ENCODE assay signal across 13 cellular contexts in genomic region chr10:61757525-61758397, GRCh38.
DNase-seq lines count a peak whose midpoint lies in the region; ATAC-seq, FAIRE-seq and TF ChIP-seq lines count a peak whose summit lies in the region.
"Had no signal": no experiment of that assay in that cellular context is flagged by ENCODE, and none has a peak within 500 bp of the region (broad histone marks: within the 10 kb centered on the region; RNA-seq: fewer than 3 reads in every experiment).

No MANE protein-coding gene starts in this region.

- H3K9me3 Mint-ChIP-seq in MCF 10A (ENCODE audit: unreplicated experiment) (no peaks in the 10 kb centered on the region), CD14-positive monocyte (peaks cover 0 to 2% (median 0%) of the 10 kb centered on the region in 7 donors)
- H3K9me3 Mint-ChIP-seq: neural progenitor cell; T-helper 1 cell treated with Interleukin-12 subunit alpha and Interleukin-12 subunit beta and Interleukin-4 antibody, amounts not matched to agents 30 μg/mL and 1 μg/mL, for 36 hours had no signal

- no peaks in the 10 kb centered on the region for H3K9me3 ChIP-seq in A549
- H3K9me3 ChIP-seq in esophagus muscularis mucosa, result no peaks in the 10 kb centered on the region
- H3K9me3 ChIP-seq in esophagus squamous epithelium, result no peaks in the 10 kb centered on the region

- TF ChIP-seq CTCF in A549 (IDR thresholded peaks at IDR 0.05) (no peak), MCF 10A (IDR thresholded peaks at IDR 0.05; ENCODE audit: unreplicated experiment) (no peak), CD14-positive monocyte (IDR thresholded peaks at IDR 0.05) (no peak), esophagus muscularis mucosa (IDR thresholded peaks at IDR 0.05) (no peak), esophagus squamous epithelium (IDR thresholded peaks at IDR 0.05) (no peak)

- H3K27ac Mint-ChIP-seq in MCF 10A (ENCODE audit: low read depth, unreplicated experiment) (peak overlapping the region; percentile 7), CD14-positive monocyte (peak overlapping the region in 1 of 7 donors; percentile 0)
- H3K27ac Mint-ChIP-seq: neural progenitor cell; T-helper 1 cell treated with Interleukin-12 subunit alpha and Interleukin-12 subunit beta and Interleukin-4 antibody, amounts not matched to agents 30 μg/mL and 1 μg/mL, for 36 hours had no signal

- FAIRE-seq in A549 (lab: Jason Lieb, UNC), result no peak

- H3K4me3 ChIP-seq in A549 (no peak overlapping the region), esophagus muscularis mucosa (no peak overlapping the region), esophagus squamous epithelium (no peak overlapping the region)
- H3K4me3 ChIP-seq in Jurkat, Clone E6-1 (ENCODE audit: low read length), result peak overlapping the region; percentile 17
- H3K4me3 ChIP-seq: neural progenitor cell had no signal

- TF ChIP-seq POLR2A in A549 (IDR thresholded peaks at IDR 0.05; ENCODE audit: low read length) (no peak), esophagus muscularis mucosa (IDR thresholded peaks at IDR 0.05; ENCODE audit: low read depth) (no peak), esophagus squamous epithelium (IDR thresholded peaks at IDR 0.05) (no peak)

- H3K4me3 Mint-ChIP-seq in MCF 10A (ENCODE audit: unreplicated experiment) (no peak overlapping the region), CD14-positive monocyte (no peak overlapping the region)
- H3K4me3 Mint-ChIP-seq: neural progenitor cell; T-helper 1 cell treated with Interleukin-12 subunit alpha and Interleukin-12 subunit beta and Interleukin-4 antibody, amounts not matched to agents 30 μg/mL and 1 μg/mL, for 36 hours had no signal

- 71% methylated on average over 2 of the region's 2 CpGs for WGBS in A549 (ENCODE audit: missing lambda C conversion rate)
- 80% methylated on average over 2 of the region's 2 CpGs for WGBS in esophagus muscularis mucosa
- WGBS in esophagus squamous epithelium, 2 donors, result 80% methylated on average over 2 of the region's 2 CpGs

- DNase-seq in A549 (ENCODE audit: low read depth in 1 of 2, low spot score in 1 of 2) (peak in 1 of 2 experiments; percentile 49), MCF 10A (ENCODE audit: unreplicated experiment) (peak; percentile 63), kidney glomerular epithelial cell (lab: John Stamatoyannopoulos, UW) (peak; percentile 65), CD14-positive monocyte (ENCODE audit: low spot score) (no peak), esophagus muscularis mucosa (ENCODE audit: extremely low spot score) (no peak), esophagus squamous epithelium (lab: John Stamatoyannopoulos, UW) (no peak)
- DNase-seq in Jurkat, Clone E6-1 (ENCODE audit: low read depth, low spot score), result no peak
- no peak for DNase-seq in activated CD4-positive, alpha-beta T cell treated with anti-CD3 and anti-CD28 coated beads, Interleukin-2, amount 50 U/mL, for 4 hours
- DNase-seq: activated T-cell treated with anti-CD3 and anti-CD28 coated beads for 4 hours, cerebellar nuclear complex, NCI-H524 treated with DMSO at 0.1 percent for 48 hours had no signal

- intact Hi-C loops in MCF 10A (cut with micrococcal nuclease) (loop anchor here (10.0 kb wide), 1 partner anchor 277 kb away; no protein-coding TSS in a partner anchor), CD14-positive monocyte (cut with micrococcal nuclease) (no loop called here), esophagus muscularis mucosa (cut with DNase I) (no loop called here), esophagus squamous epithelium (cut with DNase I) (loop anchor here (10.0 kb wide), 1 partner anchor 487 kb away; no protein-coding TSS in a partner anchor)

- TF ChIP-seq EP300 in A549 (IDR thresholded peaks at IDR 0.05) (no peak), esophagus muscularis mucosa (IDR thresholded peaks at IDR 0.05) (no peak)

- H3K27ac ChIP-seq in A549, result 0 out of 6 replicates have a peak overlapping the region, but pooled peaks of 1 of the 2 experiments have one; percentile 2
- H3K27ac ChIP-seq in esophagus muscularis mucosa (replicated peaks in 1 of 4), result no peak overlapping the region
- no peak overlapping the region for H3K27ac ChIP-seq in esophagus squamous epithelium
- H3K27ac ChIP-seq: neural progenitor cell had no signal

- no peak for TF ChIP-seq RAD21 in A549 (conservative IDR thresholded peaks at IDR 0.05 in 1 of 2, IDR thresholded peaks at IDR 0.05 in 1 of 2)

- BruUV-seq in MCF 10A (replicated peaks; lab: Mats Ljungman, UMichigan), result no TSS peak

- peaks cover 34% of the 10 kb centered on the region for H3K4me1 Mint-ChIP-seq in MCF 10A (ENCODE audit: insufficient read depth, unreplicated experiment)
- H3K4me1 Mint-ChIP-seq in CD14-positive monocyte, result no peaks in the 10 kb centered on the region
- H3K4me1 Mint-ChIP-seq: neural progenitor cell had no signal

- H3K36me3 Mint-ChIP-seq in MCF 10A (ENCODE audit: insufficient read depth, unreplicated experiment), result no peaks in the 10 kb centered on the region
- H3K36me3 Mint-ChIP-seq in CD14-positive monocyte, result no peaks in the 10 kb centered on the region
- H3K36me3 Mint-ChIP-seq: neural progenitor cell had no signal

- H3K27me3 Mint-ChIP-seq in MCF 10A (ENCODE audit: insufficient read depth, unreplicated experiment) (no peaks in the 10 kb centered on the region), CD14-positive monocyte (ENCODE audit: low read depth in 3 of 3) (no peaks in the 10 kb centered on the region)

- POLR2A ChIA-PET in A549 (lab: Yijun Ruan, JAX) (no interaction called here), MCF 10A (lab: Yijun Ruan, JAX) (no interaction called here)

- ATAC-seq in A549, result no peak

- no peaks in the 10 kb centered on the region for H3K36me3 ChIP-seq in esophagus muscularis mucosa
- no peaks in the 10 kb centered on the region for H3K36me3 ChIP-seq in esophagus squamous epithelium
- H3K36me3 ChIP-seq: neural progenitor cell had no signal

- H3K4me1 ChIP-seq in A549, result peaks cover 15% of the 10 kb centered on the region
- peaks cover 0 to 35% (median 24%) of the 10 kb centered on the region in 4 donors for H3K4me1 ChIP-seq in esophagus muscularis mucosa
- H3K4me1 ChIP-seq in esophagus squamous epithelium, result peaks cover 0 to 59% (median 4%) of the 10 kb centered on the region in 3 donors
- H3K4me1 ChIP-seq: neural progenitor cell had no signal

- CTCF ChIA-PET in A549 (lab: Yijun Ruan, JAX) (interaction anchor here (0.6 kb wide), 1 partner anchor 59 kb away, joined by 3 read pairs; no protein-coding TSS in a partner anchor), MCF 10A (lab: Yijun Ruan, JAX) (interaction anchor here (0.8 to 1.6 kb wide), 3 partner anchors 77 to 617 kb away, joined by 3 to 4 read pairs (median 3); no protein-coding TSS in a partner anchor)

- H3K27me3 ChIP-seq in esophagus muscularis mucosa (no peaks in the 10 kb centered on the region), esophagus squamous epithelium (no peaks in the 10 kb centered on the region)
- H3K27me3 ChIP-seq: neural progenitor cell had no signal

- no peak overlapping the region for H3K4me2 ChIP-seq in A549
- H3K4me2 ChIP-seq: neural progenitor cell had no signal

TF ChIP-seq in A549, 52 proteins besides CTCF, POLR2A, EP300 and RAD21:
- TF ChIP-seq ESRRA (IDR thresholded peaks at IDR 0.05; ENCODE audit: borderline replicate concordance, low read length) (no peak), KDM1A (IDR thresholded peaks at IDR 0.05; ENCODE audit: low read depth) (no peak), FOSL2 (IDR thresholded peaks at IDR 0.05) (no peak), FOSL2 (CRISPR knock-in tag; IDR thresholded peaks at IDR 0.05) (peak; percentile 63)

Comparison
In these comparisons a context has a peak if more than half of its experiments do, and no peak if none do; other contexts are left out.
1. DNase-seq: peak in MCF 10A (single experiment) and kidney glomerular epithelial cell (single experiment); none in Jurkat, Clone E6-1 (single experiment), CD14-positive monocyte (single experiment), activated CD4-positive, alpha-beta T cell treated with anti-CD3 and anti-CD28 coated beads, Interleukin-2, amount 50 U/mL, for 4 hours (0 of 2), esophagus muscularis mucosa (single experiment) and esophagus squamous epithelium (single experiment).
2. intact Hi-C loops: an anchor here in MCF 10A (10.0 kb wide) and esophagus squamous epithelium (10.0 kb wide); none called in CD14-positive monocyte and esophagus muscularis mucosa.